Comparison of ENCODE assay signal across 8 cellular contexts in genomic region chr3:124786491-124787241, GRCh38. TPM values are rescaled to one million over a fixed set of nuclear protein-coding genes. Genes with fewer than 3 reads are reported as not detected.
DNase-seq lines count a peak whose midpoint lies in the region; ATAC-seq, FAIRE-seq and TF ChIP-seq lines count a peak whose summit lies in the region.

No MANE protein-coding gene starts in this region.

- no peaks in the 10 kb centered on the region for H3K9me3 Mint-ChIP-seq in effector memory CD8-positive, alpha-beta T cell
- H3K9me3 Mint-ChIP-seq in activated T-cell treated with anti-CD3 and anti-CD28 coated beads, Interleukin-2, amount 50 U/mL, for 72 hours: no peaks in the 10 kb centered on the region

- DNase-seq in midbrain (lab: John Stamatoyannopoulos, UW) (peak; percentile 60), ecto neural progenitor cell (ENCODE audit: low spot score) (no peak)
- DNase-seq in effector memory CD8-positive, alpha-beta T cell: no peak
- DNase-seq in activated T-cell treated with anti-CD3 and anti-CD28 coated beads, Interleukin-2, amount 50 U/mL, for 72 hours: no peak

- H4K20me1 ChIP-seq in KMS-11 (ENCODE audit: insufficient read depth): no peaks in the 10 kb centered on the region

- H3K27me3 Mint-ChIP-seq in effector memory CD8-positive, alpha-beta T cell: peaks cover 0 to 7% of the 10 kb centered on the region in 2 donors
- H3K27me3 Mint-ChIP-seq in activated T-cell treated with anti-CD3 and anti-CD28 coated beads, Interleukin-2, amount 50 U/mL, for 72 hours (ENCODE audit: low read depth): peaks cover 7% of the 10 kb centered on the region

- TF ChIP-seq CTCF in KMS-11 (conservative IDR thresholded peaks at IDR 0.05; ENCODE audit: low read depth, low read length): 0 out of 2 replicates have a peak, but pooled peaks have one; percentile 29

- H3K27ac Mint-ChIP-seq in effector memory CD8-positive, alpha-beta T cell: no peak overlapping the region
- H3K27ac Mint-ChIP-seq in activated T-cell treated with anti-CD3 and anti-CD28 coated beads, Interleukin-2, amount 50 U/mL, for 72 hours: no peak overlapping the region

- H3K4me1 Mint-ChIP-seq in effector memory CD8-positive, alpha-beta T cell (ENCODE audit: low read depth in 2 of 2): peaks cover 0 to 6% of the 10 kb centered on the region in 2 donors
- peaks cover 11% of the 10 kb centered on the region for H3K4me1 Mint-ChIP-seq in activated T-cell treated with anti-CD3 and anti-CD28 coated beads, Interleukin-2, amount 50 U/mL, for 72 hours (ENCODE audit: low read depth)

- peaks cover 23% of the 10 kb centered on the region; the same call in 1 of the 2 replicates for H3K79me2 ChIP-seq in KMS-11 (ENCODE audit: insufficient read depth, low read depth)

- no peak overlapping the region for H3K4me3 Mint-ChIP-seq in effector memory CD8-positive, alpha-beta T cell
- no peak overlapping the region for H3K4me3 Mint-ChIP-seq in activated T-cell treated with anti-CD3 and anti-CD28 coated beads, Interleukin-2, amount 50 U/mL, for 72 hours

- H3K4me2 ChIP-seq in KMS-11: peak overlapping the region; percentile 66

- H3K36me3 Mint-ChIP-seq in effector memory CD8-positive, alpha-beta T cell (ENCODE audit: insufficient read depth): no peaks in the 10 kb centered on the region
- H3K36me3 Mint-ChIP-seq in activated T-cell treated with anti-CD3 and anti-CD28 coated beads, Interleukin-2, amount 50 U/mL, for 72 hours (ENCODE audit: insufficient read depth in 2 of 2): no peaks in the 10 kb centered on the region

- no peaks in the 10 kb centered on the region for H3K27me3 ChIP-seq in KMS-11 (ENCODE audit: insufficient read depth, low read depth)

- ATAC-seq in effector memory CD8-positive, alpha-beta T cell (replicated peaks): no peak
- no peak for ATAC-seq in GM18868 (IDR thresholded peaks at IDR 0.05; ENCODE audit: unreplicated experiment)
- no peak for ATAC-seq in activated T-cell treated with anti-CD3 and anti-CD28 coated beads, Interleukin-2, amount 50 U/mL, for 72 hours (replicated peaks in 1 of 2)

- peak overlapping the region; percentile 77; the same call in 1 of the 2 replicates for H3K9ac ChIP-seq in KMS-11

- H3K36me3 ChIP-seq in KMS-11 (ENCODE audit: insufficient read depth): no peaks in the 10 kb centered on the region

- peak; percentile 81 for FAIRE-seq in A204.1 (lab: Jason Lieb, UNC)

- no peak overlapping the region for H3K4me3 ChIP-seq in KMS-11 (IDR thresholded peaks at IDR 0.05; ENCODE audit: insufficient read depth, low read depth, low read length)

- H3K4me1 ChIP-seq in KMS-11 (ENCODE audit: low read depth, poor library complexity, severe bottlenecking): peaks cover 91% of the 10 kb centered on the region

- H3K27ac ChIP-seq in KMS-11 (peak overlapping the region; percentile 97), cingulate gyrus (ENCODE audit: low read depth, low read length) (peak overlapping the region; percentile 33)

- H2AFZ ChIP-seq in KMS-11 (ENCODE audit: low read depth): no peak overlapping the region

RNA-seq across cellular contexts. Expression of gene UMPS, which starts 56.4 kb away (rescaled TPM):
- total RNA-seq in activated T-cell treated with anti-CD3 and anti-CD28 coated beads, Interleukin-2, amount 50 U/mL, for 72 hours: 10 to 100 TPM; 36.8 to 38.9 TPM
